ENCODE assay signal across 8 cellular contexts in genomic region chr18:7116001-7116831, GRCh38. TPM values are rescaled to one million over a fixed set of nuclear protein-coding genes. Genes with fewer than 3 reads are reported as not detected.
DNase-seq lines count a peak whose midpoint lies in the region; ATAC-seq and TF ChIP-seq lines count a peak whose summit lies in the region.

No MANE protein-coding gene starts in this region.

- 9 to 12% methylated on average over 25 of the region's 25 CpGs for WGBS in lower leg skin, 2 donors

- no peak overlapping the region for H3K27ac Mint-ChIP-seq in activated naive CD8-positive, alpha-beta T cell
- H3K27ac Mint-ChIP-seq in activated naive CD8-positive, alpha-beta T cell treated with anti-CD3 and anti-CD28 coated beads, Interleukin-2, amount 50 U/mL, for 24 hours: no peak overlapping the region
- H3K27ac Mint-ChIP-seq in brain: peak overlapping the region; percentile 54 to 90 (median 83)
- H3K27ac Mint-ChIP-seq in activated T-cell treated with anti-CD3 and anti-CD28 coated beads, Interleukin-2, amount 50 U/mL, for 24 hours: no peak overlapping the region

- peak overlapping the region; percentile 35 for H3K4me3 Mint-ChIP-seq in activated naive CD8-positive, alpha-beta T cell
- no peak overlapping the region for H3K4me3 Mint-ChIP-seq in activated naive CD8-positive, alpha-beta T cell treated with anti-CD3 and anti-CD28 coated beads, Interleukin-2, amount 50 U/mL, for 24 hours
- H3K4me3 Mint-ChIP-seq in brain: peak overlapping the region; percentile 88 to 93 (median 92)
- no peak overlapping the region for H3K4me3 Mint-ChIP-seq in activated T-cell treated with anti-CD3 and anti-CD28 coated beads, Interleukin-2, amount 50 U/mL, for 24 hours

- no peak for DNase-seq in activated naive CD8-positive, alpha-beta T cell treated with anti-CD3 and anti-CD28 coated beads, Interleukin-2, amount 50 U/mL, for 24 hours
- peak in 1 of 2 donors; percentile 58 for DNase-seq in lower leg skin (ENCODE audit: low spot score in 2 of 2)
- no peak for DNase-seq in upper lobe of right lung
- DNase-seq in NCI-H1436 treated with DMSO at 0.1 percent for 48 hours (lab: John Stamatoyannopoulos, UW): no peak
- no peak for DNase-seq in effector CD8-positive, alpha-beta T cell (lab: John Stamatoyannopoulos, UW)
- DNase-seq in activated T-cell treated with anti-CD3 and anti-CD28 coated beads, Interleukin-2, amount 50 U/mL, for 24 hours: no peak

- H3K9me3 ChIP-seq in upper lobe of right lung: no peaks in the 10 kb centered on the region

- peaks cover 14% of the 10 kb centered on the region for H3K4me1 Mint-ChIP-seq in activated naive CD8-positive, alpha-beta T cell (ENCODE audit: low read depth)
- H3K4me1 Mint-ChIP-seq in activated naive CD8-positive, alpha-beta T cell treated with anti-CD3 and anti-CD28 coated beads, Interleukin-2, amount 50 U/mL, for 24 hours: peaks cover 9% of the 10 kb centered on the region
- H3K4me1 Mint-ChIP-seq in brain: peaks cover 16% of the 10 kb centered on the region
- peaks cover 11% of the 10 kb centered on the region for H3K4me1 Mint-ChIP-seq in activated T-cell treated with anti-CD3 and anti-CD28 coated beads, Interleukin-2, amount 50 U/mL, for 24 hours (ENCODE audit: low read depth)

- TF ChIP-seq POLR2A in lower leg skin (IDR thresholded peaks at IDR 0.05): no peak

- H3K4me3 ChIP-seq in lower leg skin (ENCODE audit: low read depth, poor library complexity, severe bottlenecking): peak overlapping the region; percentile 12
- peak overlapping the region; percentile 43 for H3K4me3 ChIP-seq in upper lobe of right lung

- intact Hi-C loops in lower leg skin (cut with DNase I; ENCODE audit: low total_unique reads): no loop called here
- intact Hi-C loops in upper lobe of right lung (cut with DNase I): no loop called here

- peaks cover 56% of the 10 kb centered on the region for H3K27me3 ChIP-seq in upper lobe of right lung

- H3K36me3 ChIP-seq in upper lobe of right lung: no peaks in the 10 kb centered on the region

- TF ChIP-seq CTCF in brain (conservative IDR thresholded peaks at IDR 0.05): no peak
- no peak for TF ChIP-seq CTCF in lower leg skin (IDR thresholded peaks at IDR 0.05)
- TF ChIP-seq CTCF in upper lobe of right lung (IDR thresholded peaks at IDR 0.05): no peak

- peaks cover 16% of the 10 kb centered on the region for H3K4me1 ChIP-seq in upper lobe of right lung

- H3K27ac ChIP-seq in upper lobe of right lung: no peak overlapping the region

- no peaks in the 10 kb centered on the region for H3K9me3 Mint-ChIP-seq in activated naive CD8-positive, alpha-beta T cell (ENCODE audit: low read depth)
- peaks cover 4% of the 10 kb centered on the region for H3K9me3 Mint-ChIP-seq in activated naive CD8-positive, alpha-beta T cell treated with anti-CD3 and anti-CD28 coated beads, Interleukin-2, amount 50 U/mL, for 24 hours
- H3K9me3 Mint-ChIP-seq in brain: peaks cover 2 to 25% (median 11%) of the 10 kb centered on the region in 5 experiments
- no peaks in the 10 kb centered on the region for H3K9me3 Mint-ChIP-seq in activated T-cell treated with anti-CD3 and anti-CD28 coated beads, Interleukin-2, amount 50 U/mL, for 24 hours

- ATAC-seq in activated naive CD8-positive, alpha-beta T cell treated with anti-CD3 and anti-CD28 coated beads, Interleukin-2, amount 50 U/mL, for 24 hours: no peak
- ATAC-seq in upper lobe of right lung: no peak

- H3K36me3 Mint-ChIP-seq in activated naive CD8-positive, alpha-beta T cell: no peaks in the 10 kb centered on the region
- H3K36me3 Mint-ChIP-seq in activated naive CD8-positive, alpha-beta T cell treated with anti-CD3 and anti-CD28 coated beads, Interleukin-2, amount 50 U/mL, for 24 hours (ENCODE audit: low read depth): no peaks in the 10 kb centered on the region
- peaks cover 15% of the 10 kb centered on the region for H3K36me3 Mint-ChIP-seq in brain
- no peaks in the 10 kb centered on the region for H3K36me3 Mint-ChIP-seq in activated T-cell treated with anti-CD3 and anti-CD28 coated beads, Interleukin-2, amount 50 U/mL, for 24 hours (ENCODE audit: low read depth)

- H3K27me3 Mint-ChIP-seq in activated naive CD8-positive, alpha-beta T cell: peaks cover 26% of the 10 kb centered on the region
- H3K27me3 Mint-ChIP-seq in activated naive CD8-positive, alpha-beta T cell treated with anti-CD3 and anti-CD28 coated beads, Interleukin-2, amount 50 U/mL, for 24 hours: peaks cover 35% of the 10 kb centered on the region
- H3K27me3 Mint-ChIP-seq in brain: peaks cover 10% of the 10 kb centered on the region
- H3K27me3 Mint-ChIP-seq in activated T-cell treated with anti-CD3 and anti-CD28 coated beads, Interleukin-2, amount 50 U/mL, for 24 hours: peaks cover 48% of the 10 kb centered on the region

RNA-seq across cellular contexts. Expression of gene LAMA1, which starts 1.4 kb away (rescaled TPM):
- polyA plus RNA-seq in brain (ENCODE audit: insufficient read depth, low read depth, low replicate concordance): 0.32 TPM
- total RNA-seq in lower leg skin (1 to 10 TPM in 1 of 4 donors, under 1 TPM in 3; 0.17 to 1.7 (median 0.61) TPM), upper lobe of right lung (1.4 TPM)

Comparison
In these comparisons a context has a peak if more than half of its experiments do, and no peak if none do; other contexts are left out.
1. H3K4me3 Mint-ChIP-seq: peak in activated naive CD8-positive, alpha-beta T cell (single experiment) and brain (5 of 5); none in activated naive CD8-positive, alpha-beta T cell treated with anti-CD3 and anti-CD28 coated beads, Interleukin-2, amount 50 U/mL, for 24 hours (single experiment) and activated T-cell treated with anti-CD3 and anti-CD28 coated beads, Interleukin-2, amount 50 U/mL, for 24 hours (single experiment).
2. H3K27ac Mint-ChIP-seq: peak in brain (5 of 5); none in activated naive CD8-positive, alpha-beta T cell (single experiment), activated naive CD8-positive, alpha-beta T cell treated with anti-CD3 and anti-CD28 coated beads, Interleukin-2, amount 50 U/mL, for 24 hours (single experiment) and activated T-cell treated with anti-CD3 and anti-CD28 coated beads, Interleukin-2, amount 50 U/mL, for 24 hours (single experiment).